ENCODE assay signal across 10 cellular contexts in the genomic region with DNA sequence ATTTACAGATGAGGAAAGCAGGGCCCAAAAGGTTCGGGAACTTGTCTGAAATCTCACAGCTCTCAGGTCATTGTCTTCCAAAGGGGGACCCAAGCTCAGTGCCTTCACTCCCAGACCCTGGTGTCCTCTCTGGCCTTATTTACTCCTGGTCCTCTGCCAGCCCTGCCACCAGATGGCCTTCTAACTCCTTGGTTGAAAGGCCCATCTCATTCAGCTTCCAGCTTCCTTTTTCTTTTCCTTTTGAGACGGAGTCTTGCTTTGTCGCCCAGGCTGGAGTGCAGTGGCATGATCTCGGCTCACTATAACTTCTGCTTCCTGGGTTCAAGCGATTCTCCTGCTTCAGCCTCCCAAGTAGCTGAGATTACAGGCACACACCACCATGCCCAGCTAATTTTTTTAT. TPM values are rescaled to one million over a fixed set of nuclear protein-coding genes. Genes with fewer than 3 reads are reported as not detected.
DNase-seq lines count a peak whose midpoint lies in the region; ATAC-seq and TF ChIP-seq lines count a peak whose summit lies in the region.
"Not testable (repeated sequence)": the region's sequence is repeated elsewhere in the genome, so short reads cannot be mapped to it uniquely, and the experiment has no call there.
"Had no signal": no experiment of that assay in that cellular context is flagged by ENCODE, and none has a peak within 500 bp of the region (broad histone marks: within the 10 kb centered on the region; RNA-seq: fewer than 3 reads in every experiment).

No MANE protein-coding gene starts in this region.

- H3K9me3 Mint-ChIP-seq in activated CD4-positive, alpha-beta memory T cell treated with anti-CD3 and anti-CD28 coated beads for 36 hours, result not testable (repeated sequence)

- H2AK5ac ChIP-seq in neuronal stem cell (ENCODE audit: low read depth, low read length), result not testable (repeated sequence)

- DNase-seq in Daoy (ENCODE audit: low read depth) (peak; percentile 76), brain microvascular endothelial cell (peak; percentile 54), heart left ventricle (peak in 4 of 5 donors; percentile 63 to 76 (median 72)), neuronal stem cell (ENCODE audit: low spot score) (peak; percentile 40), tibial nerve (ENCODE audit: low spot score in 2 of 2) (peak in 1 of 2 donors; percentile 53)
- not testable (repeated sequence) for DNase-seq in RWPE1 (ENCODE audit: low spot score)
- peak; percentile 82 for DNase-seq in activated CD4-positive, alpha-beta memory T cell treated with anti-CD3 and anti-CD28 coated beads for 36 hours

- not testable (repeated sequence) for H2AFZ ChIP-seq in KMS-11 (ENCODE audit: low read depth); neuronal stem cell (ENCODE audit: low read length)

- H4K8ac ChIP-seq in neuronal stem cell (ENCODE audit: low read depth, low read length), result not testable (repeated sequence)

- TF ChIP-seq POLR2A in heart left ventricle (IDR thresholded peaks at IDR 0.05); tibial nerve (IDR thresholded peaks at IDR 0.05): not testable (repeated sequence)

- H4K20me1 ChIP-seq in KMS-11 (ENCODE audit: insufficient read depth), result not testable (repeated sequence)

- H3K27ac ChIP-seq in KMS-11; brain microvascular endothelial cell; neuronal stem cell (replicated peaks; ENCODE audit: low read length); tibial nerve: not testable (repeated sequence)
- H3K27ac ChIP-seq in RWPE1 (peak overlapping the region; percentile 16; the same call in 1 of the 2 replicates), heart left ventricle (peak overlapping the region in 5 of 12 donors; percentile 12 to 44 (median 30))

- TF ChIP-seq EP300 in tibial nerve (IDR thresholded peaks at IDR 0.05), result peak in 1 of 2 donors; percentile 18

- not testable (repeated sequence) for H3K9me3 ChIP-seq in heart left ventricle; neuronal stem cell (replicated peaks in 1 of 2; ENCODE audit: control insufficient read depth in 2 of 2, insufficient read depth in 1 of 2, low read depth in 1 of 2, low read length in 2 of 2); tibial nerve

- H3K4me1 Mint-ChIP-seq in activated CD4-positive, alpha-beta memory T cell treated with anti-CD3 and anti-CD28 coated beads for 36 hours (ENCODE audit: low read depth), result peaks cover 45% of the 10 kb centered on the region

- CTCF ChIA-PET in RWPE1 (lab: Yijun Ruan, JAX), result interaction anchor here (0.6 to 1.5 kb wide), 4 partner anchors 30 to 57 kb away, joined by 3 to 16 read pairs (median 6); no protein-coding TSS in a partner anchor
- CTCF ChIA-PET in activated CD4-positive, alpha-beta memory T cell treated with anti-CD3 and anti-CD28 coated beads for 36 hours (lab: Charles Lee), result interaction anchor here (0.6 to 29.2 kb wide), 24 partner anchors 9 to 256 kb away, joined by 3 to 1658 read pairs (median 5); a partner anchor contains a TSS

- H3K4me1 ChIP-seq in KMS-11 (ENCODE audit: low read depth, poor library complexity, severe bottlenecking), result peaks cover 18% of the 10 kb centered on the region
- H3K4me1 ChIP-seq in heart left ventricle, result peaks cover 0 to 27% (median 12%) of the 10 kb centered on the region in 12 donors
- not testable (repeated sequence) for H3K4me1 ChIP-seq in neuronal stem cell (ENCODE audit: control insufficient read depth in 2 of 2, insufficient read depth in 1 of 2, low read depth in 1 of 2, low read length in 2 of 2)
- H3K4me1 ChIP-seq in tibial nerve, result peaks cover 0 to 23% (median 11%) of the 10 kb centered on the region in 4 donors

- peak; percentile 36; the same call in 1 of the 2 replicates for TF ChIP-seq CTCF in KMS-11 (conservative IDR thresholded peaks at IDR 0.05; ENCODE audit: low read depth, low read length)
- TF ChIP-seq CTCF in RWPE1 (conservative IDR thresholded peaks at IDR 0.05; ENCODE audit: low read depth), result not testable (repeated sequence)
- peak; percentile 72 for TF ChIP-seq CTCF in brain microvascular endothelial cell (IDR thresholded peaks at IDR 0.05; ENCODE audit: low read depth, low read length, missing control alignments)
- TF ChIP-seq CTCF in heart left ventricle (IDR thresholded peaks at IDR 0.05), result peak in 11 of 12 donors; percentile 16 to 61 (median 49)
- peak in 4 of 5 experiments; percentile 10 to 38 (median 34) for TF ChIP-seq CTCF in tibial nerve (IDR thresholded peaks at IDR 0.05)

- H3K9ac ChIP-seq in KMS-11; neuronal stem cell (ENCODE audit: low read depth, low read length, poor library complexity): not testable (repeated sequence)

- not testable (repeated sequence) for H4K91ac ChIP-seq in neuronal stem cell (ENCODE audit: low read depth, low read length, poor library complexity)

- not testable (repeated sequence) for H2BK15ac ChIP-seq in neuronal stem cell (ENCODE audit: low read length)

- H3K18ac ChIP-seq in neuronal stem cell (ENCODE audit: low read length), result not testable (repeated sequence)

- H2BK120ac ChIP-seq in neuronal stem cell (ENCODE audit: low read depth, low read length), result not testable (repeated sequence)

- H3K79me1 ChIP-seq in neuronal stem cell (ENCODE audit: low read depth, low read length), result not testable (repeated sequence)

- H3K27me3 Mint-ChIP-seq in activated CD4-positive, alpha-beta memory T cell treated with anti-CD3 and anti-CD28 coated beads for 36 hours, result not testable (repeated sequence)

- H3K14ac ChIP-seq in neuronal stem cell (ENCODE audit: low read length), result not testable (repeated sequence)

- H3K27me3 ChIP-seq in KMS-11 (ENCODE audit: insufficient read depth, low read depth); brain microvascular endothelial cell (replicated peaks); heart left ventricle; neuronal stem cell (ENCODE audit: control insufficient read depth in 3 of 3, insufficient read depth in 3 of 3, low read depth in 1 of 3, low read length in 3 of 3); tibial nerve: not testable (repeated sequence)

- POLR2A ChIA-PET in RWPE1 (lab: Yijun Ruan, JAX; ENCODE audit: low non-redundant PET), result interaction anchor here (0.6 to 1.1 kb wide), 2 partner anchors 47 to 139 kb away, joined by 3 to 10 read pairs; no protein-coding TSS in a partner anchor
- POLR2A ChIA-PET in activated CD4-positive, alpha-beta memory T cell treated with anti-CD3 and anti-CD28 coated beads for 36 hours (lab: Charles Lee), result interaction anchor here (0.9 to 9.0 kb wide), 8 partner anchors 10 to 100 kb away, joined by 3 to 125 read pairs (median 4); a partner anchor contains a TSS

- not testable (repeated sequence) for H3K4me3 ChIP-seq in KMS-11 (IDR thresholded peaks at IDR 0.05; ENCODE audit: insufficient read depth, low read depth, low read length); brain microvascular endothelial cell (ENCODE audit: low read depth, low read length); heart left ventricle; neuronal stem cell (ENCODE audit: low read length in 2 of 2); tibial nerve

- WGBS in heart left ventricle, 4 donors, result 35 to 51% (median 46%) methylated on average over 5 of the region's 5 CpGs
- no CpG with 5 or more reads among the region's 5 CpGs for WGBS in neuronal stem cell (ENCODE audit: extremely low coverage in 2 of 2, insufficient read length in 2 of 2, insufficient replicate concordance in 1 of 2), 2 donors
- WGBS in tibial nerve, 2 donors, result 48 to 57% methylated on average over 5 of the region's 5 CpGs

- intact Hi-C loops in activated CD4-positive, alpha-beta memory T cell treated with anti-CD3 and anti-CD28 coated beads for 36 hours (cut with micrococcal nuclease), result loop anchor here (1.0 kb wide), 1 partner anchor 47 kb away; no protein-coding TSS in a partner anchor
- intact Hi-C loops in heart left ventricle (cut with DNase I), result loop anchor here in 2 of 10 donors (1.0 to 2.0 kb wide), 2 partner anchors 47 kb away; no protein-coding TSS in a partner anchor

- peak overlapping the region; percentile 79 for H3K27ac Mint-ChIP-seq in activated CD4-positive, alpha-beta memory T cell treated with anti-CD3 and anti-CD28 coated beads for 36 hours

- ATAC-seq in heart left ventricle, result peak in 2 of 4 donors; percentile 9 to 13

- H3K36me3 Mint-ChIP-seq in activated CD4-positive, alpha-beta memory T cell treated with anti-CD3 and anti-CD28 coated beads for 36 hours, result peaks cover 14% of the 10 kb centered on the region

- in situ Hi-C loops in brain microvascular endothelial cell (cut with HindIII; ENCODE audit: low pct_ligation_motif_present, low sequenced_read_pairs), result not testable (repeated sequence)

- H3K4me3 Mint-ChIP-seq in activated CD4-positive, alpha-beta memory T cell treated with anti-CD3 and anti-CD28 coated beads for 36 hours, result peak overlapping the region; percentile 60

- not testable (repeated sequence) for H2BK5ac ChIP-seq in neuronal stem cell (ENCODE audit: low read length)

- not testable (repeated sequence) for H2BK12ac ChIP-seq in neuronal stem cell (ENCODE audit: low read length)

- H3K4ac ChIP-seq in neuronal stem cell (ENCODE audit: low read length), result not testable (repeated sequence)

- H3K79me2 ChIP-seq in KMS-11 (ENCODE audit: insufficient read depth, low read depth), result not testable (repeated sequence)

- H3K23ac ChIP-seq in neuronal stem cell (ENCODE audit: low read depth, low read length, poor library complexity), result not testable (repeated sequence)

- H3K36me3 ChIP-seq in KMS-11 (ENCODE audit: insufficient read depth), result not testable (repeated sequence)
- H3K36me3 ChIP-seq in brain microvascular endothelial cell (replicated peaks) (peaks cover 18% of the 10 kb centered on the region), heart left ventricle (peaks cover 0 to 63% (median 38%) of the 10 kb centered on the region in 9 donors), neuronal stem cell (replicated peaks in 1 of 2; ENCODE audit: control insufficient read depth in 2 of 2, insufficient read depth in 2 of 2, low read length in 2 of 2) (peaks cover 11 to 72% of the 10 kb centered on the region in 2 donors), tibial nerve (peaks cover 0 to 64% (median 3%) of the 10 kb centered on the region in 3 donors)

- not testable (repeated sequence) for H3K4me2 ChIP-seq in KMS-11; neuronal stem cell (ENCODE audit: insufficient read depth, low read length, poor library complexity, severe bottlenecking)

RNA-seq across cellular contexts. Expression of a gene that starts 4.0 kb away (rescaled TPM):
- total RNA-seq in Daoy (2014; rRNA removed; shearing (Covaris generic)), result 16.2 and 21.5 TPM in 2 replicates
- total RNA-seq in activated CD4-positive, alpha-beta memory T cell treated with anti-CD3 and anti-CD28 coated beads for 36 hours, result 10 to 100 TPM; 18.5 to 21.5 TPM
- total RNA-seq in heart left ventricle (10 to 100 TPM in 8 of 9 donors, 1 to 10 TPM in 1; 10.0 to 17.8 (median 12.4) TPM), tibial nerve (10 to 100 TPM; 26.2 to 30.2 (median 27.7) TPM)
- 10 to 100 TPM; 18.2 to 22.9 TPM for polyA plus RNA-seq in heart left ventricle
- 22.2 TPM for polyA plus RNA-seq in neuronal stem cell (2013, experiment 1 of 2)
- polyA plus RNA-seq in neuronal stem cell (2013, experiment 2 of 2), result 22.0 TPM

RNA-seq across cellular contexts. Expression of a gene that starts 5.0 kb away (rescaled TPM):
- total RNA-seq in Daoy (2014; rRNA removed; shearing (Covaris generic)), result 1.5 TPM in 1 of 2 replicates, not detected in the other
- total RNA-seq in activated CD4-positive, alpha-beta memory T cell treated with anti-CD3 and anti-CD28 coated beads for 36 hours, result 1 to 10 TPM; 1.4 to 1.6 TPM
- total RNA-seq in heart left ventricle, result 1 to 10 TPM; 1.1 to 3.5 (median 1.4) TPM
- 1 to 10 TPM; 1.3 to 2.2 TPM for polyA plus RNA-seq in heart left ventricle
- polyA plus RNA-seq in neuronal stem cell (2013, experiment 1 of 2), result 6.0 TPM
- 5.1 TPM for polyA plus RNA-seq in neuronal stem cell (2013, experiment 2 of 2)
- total RNA-seq in tibial nerve, result 1 to 10 TPM in 3 of 4 donors, under 1 TPM in 1; 0.60 to 3.8 (median 2.2) TPM

RNA-seq across cellular contexts. Expression of a gene that starts 9.6 kb away (rescaled TPM):
- 678 and 762 TPM in 2 replicates for total RNA-seq in Daoy (2014; rRNA removed; shearing (Covaris generic))
- 100 to 1,000 TPM; 538 to 547 TPM for total RNA-seq in activated CD4-positive, alpha-beta memory T cell treated with anti-CD3 and anti-CD28 coated beads for 36 hours
- 100 to 1,000 TPM; 122 to 209 (median 164) TPM for total RNA-seq in heart left ventricle
- polyA plus RNA-seq in heart left ventricle, result 100 to 1,000 TPM; 162 to 193 TPM
- 297 TPM for polyA plus RNA-seq in neuronal stem cell (2013, experiment 1 of 2)
- 291 TPM for polyA plus RNA-seq in neuronal stem cell (2013, experiment 2 of 2)
- 100 to 1,000 TPM; 306 to 436 (median 358) TPM for total RNA-seq in tibial nerve

RNA-seq across cellular contexts. Expression of a gene that starts 20.7 kb away (rescaled TPM):
- total RNA-seq in Daoy (2014; rRNA removed; shearing (Covaris generic)), result 0.11 TPM in 1 of 2 replicates, not detected in the other
- total RNA-seq in activated CD4-positive, alpha-beta memory T cell treated with anti-CD3 and anti-CD28 coated beads for 36 hours, result 100 to 1,000 TPM; 696 to 733 TPM
- total RNA-seq in heart left ventricle, result under 1 TPM in 2 of 9 donors, not detected in 7; 0.18 to 0.64 TPM
- under 1 TPM in 1 of 2 donors, not detected in 1; 0.07 TPM for polyA plus RNA-seq in heart left ventricle
- 0.07 TPM for polyA plus RNA-seq in neuronal stem cell (2013, experiment 1 of 2)
- polyA plus RNA-seq in neuronal stem cell (2013, experiment 2 of 2), result 0.07 TPM
- total RNA-seq in tibial nerve, result not detected
- total RNA-seq: H4, skeletal muscle tissue had no signal

RNA-seq across cellular contexts. Expression of a gene that starts 22.6 kb away (rescaled TPM):
- total RNA-seq in Daoy (2014; rRNA removed; shearing (Covaris generic)), result not detected in 2 replicates
- total RNA-seq in activated CD4-positive, alpha-beta memory T cell treated with anti-CD3 and anti-CD28 coated beads for 36 hours, result not detected
- total RNA-seq in heart left ventricle (not detected), tibial nerve (not detected)
- not detected for polyA plus RNA-seq in heart left ventricle
- not detected for polyA plus RNA-seq in neuronal stem cell (2013, experiment 1 of 2)
- polyA plus RNA-seq in neuronal stem cell (2013, experiment 2 of 2), result not detected
- total RNA-seq: H4, skeletal muscle tissue had no signal
